ENCODE assay signal across 13 cellular contexts in genomic region chr2:238023608-238024007, GRCh38. TPM values are rescaled to one million over a fixed set of nuclear protein-coding genes. Genes with fewer than 3 reads are reported as not detected.
DNase-seq lines count a peak whose midpoint lies in the region; ATAC-seq lines count a peak whose summit lies in the region.
"Had no signal": no experiment of that assay in that cellular context is flagged by ENCODE, and none has a peak within 500 bp of the region (broad histone marks: within the 10 kb centered on the region; RNA-seq: fewer than 3 reads in every experiment).

No MANE protein-coding gene starts in this region.

- no peak overlapping the region for H3K4me3 Mint-ChIP-seq in activated CD4-positive, alpha-beta T cell treated with anti-CD3 and anti-CD28 coated beads, Interleukin-2, amount 10 ng/mL, durations not matched to agents 24 days and 14 days
- H3K4me3 Mint-ChIP-seq in stimulated activated naive CD8-positive, alpha-beta T cell treated with anti-CD3 and anti-CD28 coated beads, Interleukin-15, amount 100 ng/mL, for 72 hours, result no peak overlapping the region
- peak overlapping the region in 3 of 5 donors; percentile 20 to 29 (median 29) for H3K4me3 Mint-ChIP-seq in immature natural killer cell
- H3K4me3 Mint-ChIP-seq: CD4-positive, alpha-beta memory T cell; GM23338 had no signal

- peak; percentile 66 for ATAC-seq in stimulated activated naive CD8-positive, alpha-beta T cell treated with anti-CD3 and anti-CD28 coated beads, Interleukin-15, Interleukin-2, amounts not matched to agents 100 U/mL and 50 U/mL, for 24 hours
- no peak for ATAC-seq in stimulated activated naive CD8-positive, alpha-beta T cell treated with anti-CD3 and anti-CD28 coated beads, Interleukin-15, amount 100 ng/mL, for 72 hours
- ATAC-seq in GM21367 (IDR thresholded peaks at IDR 0.05; ENCODE audit: unreplicated experiment) (no peak), HG02642 (IDR thresholded peaks at IDR 0.05; ENCODE audit: poor library complexity, unreplicated experiment) (no peak)
- ATAC-seq: GM23338 had no signal

- peaks cover 25% of the 10 kb centered on the region for H3K4me1 Mint-ChIP-seq in activated CD4-positive, alpha-beta T cell treated with anti-CD3 and anti-CD28 coated beads, Interleukin-2, amount 10 ng/mL, durations not matched to agents 24 days and 14 days
- peaks cover 58% of the 10 kb centered on the region for H3K4me1 Mint-ChIP-seq in stimulated activated naive CD8-positive, alpha-beta T cell treated with anti-CD3 and anti-CD28 coated beads, Interleukin-15, amount 100 ng/mL, for 72 hours
- H3K4me1 Mint-ChIP-seq in immature natural killer cell, result peaks cover 55 to 72% of the 10 kb centered on the region in 2 donors

- intact Hi-C loops in activated CD4-positive, alpha-beta T cell treated with anti-CD3 and anti-CD28 coated beads, Interleukin-2, amount 10 ng/mL, durations not matched to agents 24 days and 14 days (cut with micrococcal nuclease), result no loop called here

- H3K9me3 Mint-ChIP-seq in activated CD4-positive, alpha-beta T cell treated with anti-CD3 and anti-CD28 coated beads, Interleukin-2, amount 10 ng/mL, durations not matched to agents 24 days and 14 days, result no peaks in the 10 kb centered on the region
- no peaks in the 10 kb centered on the region for H3K9me3 Mint-ChIP-seq in stimulated activated naive CD8-positive, alpha-beta T cell treated with anti-CD3 and anti-CD28 coated beads, Interleukin-15, amount 100 ng/mL, for 72 hours
- H3K9me3 Mint-ChIP-seq in immature natural killer cell, result no peaks in the 10 kb centered on the region
- H3K9me3 Mint-ChIP-seq: CD4-positive, alpha-beta memory T cell; GM23338 had no signal

- H3K27ac Mint-ChIP-seq in activated CD4-positive, alpha-beta T cell treated with anti-CD3 and anti-CD28 coated beads, Interleukin-2, amount 10 ng/mL, durations not matched to agents 24 days and 14 days, result peak overlapping the region; percentile 62
- peak overlapping the region in 1 of 2 donors; percentile 88 for H3K27ac Mint-ChIP-seq in stimulated activated naive CD8-positive, alpha-beta T cell treated with anti-CD3 and anti-CD28 coated beads, Interleukin-15, amount 100 ng/mL, for 72 hours
- peak overlapping the region; percentile 72 to 86 (median 80) for H3K27ac Mint-ChIP-seq in immature natural killer cell
- H3K27ac Mint-ChIP-seq: GM23338 had no signal

- no peak for DNase-seq in activated CD4-positive, alpha-beta T cell treated with anti-CD3 and anti-CD28 coated beads, Interleukin-2, amount 10 ng/mL, durations not matched to agents 24 days and 14 days
- no peak for DNase-seq in activated CD4-positive, alpha-beta T cell treated with anti-CD3 and anti-CD28 coated beads for 48 hours
- peak; percentile 51 for DNase-seq in stimulated activated naive CD8-positive, alpha-beta T cell treated with anti-CD3 and anti-CD28 coated beads, Interleukin-15, Interleukin-2, amounts not matched to agents 100 U/mL and 50 U/mL, for 24 hours
- DNase-seq in stimulated activated naive CD8-positive, alpha-beta T cell treated with anti-CD3 and anti-CD28 coated beads, Interleukin-15, amount 100 ng/mL, for 72 hours, result no peak
- DNase-seq in immature natural killer cell (no peak), ACHN (no peak)
- DNase-seq: BE2C; CD4-positive, alpha-beta memory T cell; DMS79; H7 had no signal

- H3K27me3 Mint-ChIP-seq in activated CD4-positive, alpha-beta T cell treated with anti-CD3 and anti-CD28 coated beads, Interleukin-2, amount 10 ng/mL, durations not matched to agents 24 days and 14 days, result no peaks in the 10 kb centered on the region
- no peaks in the 10 kb centered on the region for H3K27me3 Mint-ChIP-seq in stimulated activated naive CD8-positive, alpha-beta T cell treated with anti-CD3 and anti-CD28 coated beads, Interleukin-15, amount 100 ng/mL, for 72 hours
- H3K27me3 Mint-ChIP-seq in immature natural killer cell (ENCODE audit: low read depth in 3 of 3), result peaks cover 1 to 5% (median 2%) of the 10 kb centered on the region in 3 donors
- H3K27me3 Mint-ChIP-seq: CD4-positive, alpha-beta memory T cell had no signal

- peaks cover 51% of the 10 kb centered on the region for H3K36me3 Mint-ChIP-seq in activated CD4-positive, alpha-beta T cell treated with anti-CD3 and anti-CD28 coated beads, Interleukin-2, amount 10 ng/mL, durations not matched to agents 24 days and 14 days (ENCODE audit: low read depth)
- peaks cover 3 to 34% (median 8%) of the 10 kb centered on the region in 3 donors for H3K36me3 Mint-ChIP-seq in immature natural killer cell

- in situ Hi-C loops in ACHN (cut with HindIII; ENCODE audit: low pct_ligation_motif_present, low pct_unique_long_range_greater_than_20kb, low sequenced_read_pairs), result no loop called here

RNA-seq across cellular contexts. Expression of gene SCLY, which starts 37.2 kb away (rescaled TPM):
- 109 TPM in 2 replicates for total RNA-seq in activated CD4-positive, alpha-beta T cell treated with anti-CD3 and anti-CD28 coated beads, Interleukin-2, amount 10 ng/mL, durations not matched to agents 24 days and 14 days
- 10 to 100 TPM; 12.1 to 15.8 (median 12.8) TPM for polyA plus RNA-seq in immature natural killer cell

RNA-seq across cellular contexts. Expression of gene UBE2F, which starts 56.8 kb away (rescaled TPM):
- total RNA-seq in activated CD4-positive, alpha-beta T cell treated with anti-CD3 and anti-CD28 coated beads, Interleukin-2, amount 10 ng/mL, durations not matched to agents 24 days and 14 days, result 115 and 124 TPM in 2 replicates
- 100 to 1,000 TPM; 274 to 339 (median 323) TPM for polyA plus RNA-seq in immature natural killer cell

Comparison
In these comparisons a context has a peak if more than half of its experiments do, and no peak if none do; other contexts are left out.
1. H3K4me3 Mint-ChIP-seq: peak in immature natural killer cell (3 of 5); none in activated CD4-positive, alpha-beta T cell treated with anti-CD3 and anti-CD28 coated beads, Interleukin-2, amount 10 ng/mL, durations not matched to agents 24 days and 14 days (single experiment) and stimulated activated naive CD8-positive, alpha-beta T cell treated with anti-CD3 and anti-CD28 coated beads, Interleukin-15, amount 100 ng/mL, for 72 hours (0 of 2).